Comparison of ENCODE assay signal across 1 cellular context in the genomic region with DNA sequence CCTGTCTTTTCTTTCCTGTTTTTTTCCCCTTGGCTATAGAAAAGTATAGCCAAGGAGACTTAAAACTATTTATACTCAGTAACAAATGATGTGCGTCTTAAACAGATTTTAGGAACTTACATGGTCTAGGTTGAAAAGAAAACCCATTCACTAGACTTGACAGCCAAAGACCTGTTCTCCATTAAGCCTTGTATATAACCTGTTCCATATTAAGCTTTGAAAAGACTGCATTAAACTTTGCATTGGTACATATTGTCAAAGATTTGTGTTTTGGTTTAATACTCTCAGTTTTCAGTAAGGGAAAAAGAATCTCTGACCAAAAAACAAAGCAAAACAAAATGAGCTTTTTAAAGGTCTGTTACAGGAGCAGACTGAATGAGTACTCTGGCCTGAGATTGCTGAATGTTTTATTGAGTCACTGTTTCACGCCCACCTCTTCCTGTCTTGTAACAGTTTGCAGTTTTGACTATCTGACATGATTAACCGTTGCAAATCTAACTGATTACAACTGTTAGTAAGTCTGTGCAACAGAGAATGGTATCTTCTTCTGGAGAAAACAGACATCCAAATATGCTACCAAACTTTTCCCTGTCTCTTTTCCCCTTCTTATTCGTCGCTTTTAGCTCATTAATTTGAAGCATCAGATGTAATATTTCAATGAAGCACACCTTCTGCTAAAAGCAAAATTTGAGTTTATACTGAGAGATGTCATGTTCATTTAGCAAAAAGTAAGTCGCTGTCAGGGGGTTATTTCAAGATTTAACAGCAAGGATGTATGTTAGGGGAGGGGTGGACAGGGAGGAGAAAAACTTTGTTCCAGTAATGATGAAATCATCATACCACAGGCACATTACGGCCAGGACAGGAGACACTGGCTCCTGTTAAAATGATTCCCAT.
TF ChIP-seq lines count a peak whose summit lies in the region.

No MANE protein-coding gene starts in this region.

TF ChIP-seq in K562, 482 proteins besides CTCF, POLR2A, EP300 and RAD21 (continued from another document and continues in another):
- TF ChIP-seq, protein P1, sequence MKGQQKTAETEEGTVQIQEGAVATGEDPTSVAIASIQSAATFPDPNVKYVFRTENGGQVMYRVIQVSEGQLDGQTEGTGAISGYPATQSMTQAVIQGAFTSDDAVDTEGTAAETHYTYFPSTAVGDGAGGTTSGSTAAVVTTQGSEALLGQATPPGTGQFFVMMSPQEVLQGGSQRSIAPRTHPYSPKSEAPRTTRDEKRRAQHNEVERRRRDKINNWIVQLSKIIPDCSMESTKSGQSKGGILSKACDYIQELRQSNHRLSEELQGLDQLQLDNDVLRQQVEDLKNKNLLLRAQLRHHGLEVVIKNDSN (CRISPR knock-in tag; IDR thresholded peaks at IDR 0.05): no peak
- TF ChIP-seq GMEB1 (CRISPR knock-in tag; IDR thresholded peaks at IDR 0.05) (no peak), ZNF175 (CRISPR knock-in tag; IDR thresholded peaks at IDR 0.05; ENCODE audit: low read depth) (peak; percentile 62), C11orf30 (IDR thresholded peaks at IDR 0.05; ENCODE audit: low read depth) (peak; percentile 76), ZNF586 (CRISPR knock-in tag; conservative IDR thresholded peaks at IDR 0.05) (no peak), ZNF134 (CRISPR knock-in tag; conservative IDR thresholded peaks at IDR 0.05) (no peak), MLX (CRISPR knock-in tag; conservative IDR thresholded peaks at IDR 0.05) (no peak), XRCC5 (IDR thresholded peaks at IDR 0.05; ENCODE audit: low read depth, low read length) (no peak), ZNF3 (CRISPR knock-in tag; IDR thresholded peaks at IDR 0.05) (no peak), TFAM (CRISPR knock-in tag; conservative IDR thresholded peaks at IDR 0.05) (no peak), ZNF354B (CRISPR knock-in tag; IDR thresholded peaks at IDR 0.05) (no peak), ZNF561 (CRISPR knock-in tag; conservative IDR thresholded peaks at IDR 0.05) (no peak), ILK (tag; IDR thresholded peaks at IDR 0.05; ENCODE audit: borderline replicate concordance, low read depth) (no peak), HDAC6 (IDR thresholded peaks at IDR 0.05; ENCODE audit: low read depth, low read length) (no peak), ZC3H4 (CRISPR knock-in tag; IDR thresholded peaks at IDR 0.05; ENCODE audit: borderline replicate concordance) (no peak), RBM17 (IDR thresholded peaks at IDR 0.05; ENCODE audit: borderline replicate concordance, low read depth, low read length) (no peak), CBX2 (IDR thresholded peaks at IDR 0.05; ENCODE audit: insufficient read depth, low read length, poor library complexity, severe bottlenecking) (no peak), SIN3B (IDR thresholded peaks at IDR 0.05; ENCODE audit: low read depth) (no peak), ZNF197 (CRISPR knock-in tag; IDR thresholded peaks at IDR 0.05; ENCODE audit: low read depth) (no peak), CHCHD3 (CRISPR knock-in tag; IDR thresholded peaks at IDR 0.05) (no peak), MITF (IDR thresholded peaks at IDR 0.05) (no peak), TOE1 (IDR thresholded peaks at IDR 0.05; ENCODE audit: borderline replicate concordance) (0 out of 2 replicates have a peak, but pooled peaks have one; percentile 36), TOE1 (CRISPR knock-in tag; IDR thresholded peaks at IDR 0.05; ENCODE audit: borderline replicate concordance, low read depth) (no peak), HNRNPUL1 (IDR thresholded peaks at IDR 0.05; ENCODE audit: low read length) (no peak), ZNF384 (IDR thresholded peaks at IDR 0.05; ENCODE audit: low read depth, low read length) (no peak), HMG20B (CRISPR knock-in tag; IDR thresholded peaks at IDR 0.05) (no peak), ZFP36 (IDR thresholded peaks at IDR 0.05; ENCODE audit: low read depth, low read length, partially characterized antibody) (no peak), CREB1 (IDR thresholded peaks at IDR 0.05) (no peak), CREB1 (CRISPR knock-in tag; IDR thresholded peaks at IDR 0.05) (no peak), ETV1 (tag; conservative IDR thresholded peaks at IDR 0.05; ENCODE audit: low read depth) (peak; percentile 64), MYC (IDR thresholded peaks at IDR 0.05; ENCODE audit: low read depth, low read length) (peak; percentile 7; the same call in 1 of the 2 replicates), MYC (CRISPR knock-in tag; IDR thresholded peaks at IDR 0.05; ENCODE audit: borderline replicate concordance, low read depth) (no peak), POLR2G (IDR thresholded peaks at IDR 0.05; ENCODE audit: low read depth, low read length) (0 out of 2 replicates have a peak, but pooled peaks have one; percentile 13), MECOM (CRISPR knock-in tag; IDR thresholded peaks at IDR 0.05) (peak; percentile 29; the same call in 1 of the 2 replicates), ZKSCAN8 (CRISPR knock-in tag; IDR thresholded peaks at IDR 0.05) (peak; percentile 17; the same call in 1 of the 2 replicates), SPI1 (IDR thresholded peaks at IDR 0.05; ENCODE audit: borderline replicate concordance, low read depth, low read length) (no peak), MTA3 (IDR thresholded peaks at IDR 0.05; ENCODE audit: borderline replicate concordance) (0 out of 2 replicates have a peak, but pooled peaks have one; percentile 38), GATAD2A (IDR thresholded peaks at IDR 0.05) (peak; percentile 52; the same call in 1 of the 2 replicates), BACH1 (tag; IDR thresholded peaks at IDR 0.05) (0 out of 2 replicates have a peak, but pooled peaks have one; percentile 31), CTBP1 (IDR thresholded peaks at IDR 0.05; ENCODE audit: borderline replicate concordance) (peak; percentile 34; the same call in 1 of the 2 replicates), LEF1 (IDR thresholded peaks at IDR 0.05) (peak; percentile 77; the same call in 1 of the 2 replicates)
- TF ChIP-seq, protein P2, sequence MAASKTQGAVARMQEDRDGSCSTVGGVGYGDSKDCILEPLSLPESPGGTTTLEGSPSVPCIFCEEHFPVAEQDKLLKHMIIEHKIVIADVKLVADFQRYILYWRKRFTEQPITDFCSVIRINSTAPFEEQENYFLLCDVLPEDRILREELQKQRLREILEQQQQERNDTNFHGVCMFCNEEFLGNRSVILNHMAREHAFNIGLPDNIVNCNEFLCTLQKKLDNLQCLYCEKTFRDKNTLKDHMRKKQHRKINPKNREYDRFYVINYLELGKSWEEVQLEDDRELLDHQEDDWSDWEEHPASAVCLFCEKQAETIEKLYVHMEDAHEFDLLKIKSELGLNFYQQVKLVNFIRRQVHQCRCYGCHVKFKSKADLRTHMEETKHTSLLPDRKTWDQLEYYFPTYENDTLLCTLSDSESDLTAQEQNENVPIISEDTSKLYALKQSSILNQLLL (CRISPR knock-in tag; IDR thresholded peaks at IDR 0.05; ENCODE audit: borderline replicate concordance): no peak
- TF ChIP-seq, protein P3, sequence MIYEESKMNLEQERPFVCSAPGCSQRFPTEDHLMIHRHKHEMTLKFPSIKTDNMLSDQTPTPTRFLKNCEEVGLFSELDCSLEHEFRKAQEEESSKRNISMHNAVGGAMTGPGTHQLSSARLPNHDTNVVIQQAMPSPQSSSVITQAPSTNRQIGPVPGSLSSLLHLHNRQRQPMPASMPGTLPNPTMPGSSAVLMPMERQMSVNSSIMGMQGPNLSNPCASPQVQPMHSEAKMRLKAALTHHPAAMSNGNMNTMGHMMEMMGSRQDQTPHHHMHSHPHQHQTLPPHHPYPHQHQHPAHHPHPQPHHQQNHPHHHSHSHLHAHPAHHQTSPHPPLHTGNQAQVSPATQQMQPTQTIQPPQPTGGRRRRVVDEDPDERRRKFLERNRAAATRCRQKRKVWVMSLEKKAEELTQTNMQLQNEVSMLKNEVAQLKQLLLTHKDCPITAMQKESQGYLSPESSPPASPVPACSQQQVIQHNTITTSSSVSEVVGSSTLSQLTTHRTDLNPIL (CRISPR knock-in tag; IDR thresholded peaks at IDR 0.05): 0 out of 2 replicates have a peak, but pooled peaks have one; percentile 23
- TF ChIP-seq, protein P4, sequence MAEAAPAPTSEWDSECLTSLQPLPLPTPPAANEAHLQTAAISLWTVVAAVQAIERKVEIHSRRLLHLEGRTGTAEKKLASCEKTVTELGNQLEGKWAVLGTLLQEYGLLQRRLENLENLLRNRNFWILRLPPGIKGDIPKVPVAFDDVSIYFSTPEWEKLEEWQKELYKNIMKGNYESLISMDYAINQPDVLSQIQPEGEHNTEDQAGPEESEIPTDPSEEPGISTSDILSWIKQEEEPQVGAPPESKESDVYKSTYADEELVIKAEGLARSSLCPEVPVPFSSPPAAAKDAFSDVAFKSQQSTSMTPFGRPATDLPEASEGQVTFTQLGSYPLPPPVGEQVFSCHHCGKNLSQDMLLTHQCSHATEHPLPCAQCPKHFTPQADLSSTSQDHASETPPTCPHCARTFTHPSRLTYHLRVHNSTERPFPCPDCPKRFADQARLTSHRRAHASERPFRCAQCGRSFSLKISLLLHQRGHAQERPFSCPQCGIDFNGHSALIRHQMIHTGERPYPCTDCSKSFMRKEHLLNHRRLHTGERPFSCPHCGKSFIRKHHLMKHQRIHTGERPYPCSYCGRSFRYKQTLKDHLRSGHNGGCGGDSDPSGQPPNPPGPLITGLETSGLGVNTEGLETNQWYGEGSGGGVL (CRISPR knock-in tag; IDR thresholded peaks at IDR 0.05): no peak
- TF ChIP-seq, protein P5, sequence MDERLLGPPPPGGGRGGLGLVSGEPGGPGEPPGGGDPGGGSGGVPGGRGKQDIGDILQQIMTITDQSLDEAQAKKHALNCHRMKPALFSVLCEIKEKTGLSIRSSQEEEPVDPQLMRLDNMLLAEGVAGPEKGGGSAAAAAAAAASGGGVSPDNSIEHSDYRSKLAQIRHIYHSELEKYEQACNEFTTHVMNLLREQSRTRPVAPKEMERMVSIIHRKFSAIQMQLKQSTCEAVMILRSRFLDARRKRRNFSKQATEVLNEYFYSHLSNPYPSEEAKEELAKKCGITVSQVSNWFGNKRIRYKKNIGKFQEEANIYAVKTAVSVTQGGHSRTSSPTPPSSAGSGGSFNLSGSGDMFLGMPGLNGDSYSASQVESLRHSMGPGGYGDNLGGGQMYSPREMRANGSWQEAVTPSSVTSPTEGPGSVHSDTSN (CRISPR knock-in tag; IDR thresholded peaks at IDR 0.05; ENCODE audit: low read depth): no peak
- TF ChIP-seq, protein P5 (tag; conservative IDR thresholded peaks at IDR 0.05; ENCODE audit: low read depth): peak; percentile 88
- TF ChIP-seq, protein P6, sequence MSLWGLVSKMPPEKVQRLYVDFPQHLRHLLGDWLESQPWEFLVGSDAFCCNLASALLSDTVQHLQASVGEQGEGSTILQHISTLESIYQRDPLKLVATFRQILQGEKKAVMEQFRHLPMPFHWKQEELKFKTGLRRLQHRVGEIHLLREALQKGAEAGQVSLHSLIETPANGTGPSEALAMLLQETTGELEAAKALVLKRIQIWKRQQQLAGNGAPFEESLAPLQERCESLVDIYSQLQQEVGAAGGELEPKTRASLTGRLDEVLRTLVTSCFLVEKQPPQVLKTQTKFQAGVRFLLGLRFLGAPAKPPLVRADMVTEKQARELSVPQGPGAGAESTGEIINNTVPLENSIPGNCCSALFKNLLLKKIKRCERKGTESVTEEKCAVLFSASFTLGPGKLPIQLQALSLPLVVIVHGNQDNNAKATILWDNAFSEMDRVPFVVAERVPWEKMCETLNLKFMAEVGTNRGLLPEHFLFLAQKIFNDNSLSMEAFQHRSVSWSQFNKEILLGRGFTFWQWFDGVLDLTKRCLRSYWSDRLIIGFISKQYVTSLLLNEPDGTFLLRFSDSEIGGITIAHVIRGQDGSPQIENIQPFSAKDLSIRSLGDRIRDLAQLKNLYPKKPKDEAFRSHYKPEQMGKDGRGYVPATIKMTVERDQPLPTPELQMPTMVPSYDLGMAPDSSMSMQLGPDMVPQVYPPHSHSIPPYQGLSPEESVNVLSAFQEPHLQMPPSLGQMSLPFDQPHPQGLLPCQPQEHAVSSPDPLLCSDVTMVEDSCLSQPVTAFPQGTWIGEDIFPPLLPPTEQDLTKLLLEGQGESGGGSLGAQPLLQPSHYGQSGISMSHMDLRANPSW (CRISPR knock-in tag; IDR thresholded peaks at IDR 0.05): no peak
- TF ChIP-seq, protein P7, sequence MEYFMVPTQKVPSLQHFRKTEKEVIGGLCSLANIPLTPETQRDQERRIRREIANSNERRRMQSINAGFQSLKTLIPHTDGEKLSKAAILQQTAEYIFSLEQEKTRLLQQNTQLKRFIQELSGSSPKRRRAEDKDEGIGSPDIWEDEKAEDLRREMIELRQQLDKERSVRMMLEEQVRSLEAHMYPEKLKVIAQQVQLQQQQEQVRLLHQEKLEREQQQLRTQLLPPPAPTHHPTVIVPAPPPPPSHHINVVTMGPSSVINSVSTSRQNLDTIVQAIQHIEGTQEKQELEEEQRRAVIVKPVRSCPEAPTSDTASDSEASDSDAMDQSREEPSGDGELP (CRISPR knock-in tag; IDR thresholded peaks at IDR 0.05; ENCODE audit: borderline replicate concordance): no peak
